In the genomic region with DNA sequence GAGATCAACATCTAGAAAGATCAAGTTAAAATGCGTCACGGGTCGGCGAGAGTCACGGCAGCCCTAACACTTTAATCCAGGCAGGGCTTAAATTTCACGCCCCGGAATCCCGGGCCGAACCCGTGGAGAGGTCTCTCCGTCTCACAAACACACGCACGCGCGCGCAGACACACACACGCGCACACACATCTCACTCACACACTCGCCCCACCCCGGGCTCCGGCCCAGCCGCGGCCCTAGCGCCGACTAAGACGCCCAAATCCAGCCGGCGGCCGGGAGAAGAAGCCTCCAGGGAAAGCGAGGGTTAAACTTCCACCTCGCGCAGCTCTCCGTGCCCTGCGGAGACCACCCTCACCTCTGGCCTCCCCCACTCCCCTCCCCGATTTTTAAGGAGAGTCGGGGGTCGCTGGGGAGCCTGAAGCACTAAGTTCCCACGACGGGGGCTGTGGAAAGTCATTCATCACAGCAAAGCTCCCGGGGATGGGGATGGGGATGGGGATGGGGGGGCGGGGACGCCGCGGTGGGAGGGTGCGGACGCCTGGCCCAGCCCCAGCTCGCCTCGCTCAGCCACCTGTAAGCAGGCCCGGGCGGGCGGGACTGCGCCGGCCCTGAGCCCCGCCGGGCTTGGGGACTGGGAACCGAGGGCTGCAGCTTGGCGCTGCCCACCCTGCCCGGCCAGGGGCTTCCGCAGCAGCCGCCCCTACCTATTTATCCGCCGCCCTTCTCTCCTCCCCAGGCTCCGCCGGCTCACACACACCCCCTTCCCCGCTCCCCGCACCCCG, we compare ENCODE assay signal across 8 cellular contexts. TPM values are rescaled to one million over a fixed set of nuclear protein-coding genes. Genes with fewer than 3 reads are reported as not detected.
A peak's percentile ranks its signal among the peaks of the same experiment; 100 is the strongest.
DNase-seq lines count a peak whose midpoint lies in the region; ATAC-seq and TF ChIP-seq lines count a peak whose summit lies in the region.

No MANE protein-coding gene starts in this region.

- no peak overlapping the region for H3K9ac ChIP-seq in OCI-LY3 (ENCODE audit: low read length)
- H3K9ac ChIP-seq in smooth muscle cell (ENCODE audit: low read depth) = peak overlapping the region; percentile 84

- H3F3A ChIP-seq in smooth muscle cell (ENCODE audit: low read depth) = peaks cover 7% of the 10 kb centered on the region

- DNase-seq in GM03348 (ENCODE audit: low spot score) = peak; percentile 82
- DNase-seq in caudate nucleus (lab: John Stamatoyannopoulos, UW) = peak in 48 of 61 donors; percentile 16 to 77 (median 47)
- DNase-seq in kidney epithelial cell (ENCODE audit: low read depth) = no peak
- peak; percentile 50 for DNase-seq in smooth muscle cell (lab: John Stamatoyannopoulos, UW; ENCODE audit: unreplicated experiment)
- DNase-seq in cerebellar nuclear complex (lab: John Stamatoyannopoulos, UW) = no peak

- H3K9me3 ChIP-seq in OCI-LY3 (ENCODE audit: insufficient read depth, low read length) = no peaks in the 10 kb centered on the region
- no peaks in the 10 kb centered on the region for H3K9me3 ChIP-seq in smooth muscle cell (replicated peaks; ENCODE audit: low read depth)

- H3K27me3 ChIP-seq in OCI-LY3 (ENCODE audit: low read depth, low read length) (no peaks in the 10 kb centered on the region), kidney epithelial cell (ENCODE audit: control insufficient read depth, insufficient read depth, low read length) (peaks cover 27% of the 10 kb centered on the region), smooth muscle cell (ENCODE audit: low read depth) (no peaks in the 10 kb centered on the region)

- no peaks in the 10 kb centered on the region for H3K4me1 ChIP-seq in OCI-LY3 (ENCODE audit: low read length)
- peaks cover 46% of the 10 kb centered on the region for H3K4me1 ChIP-seq in smooth muscle cell (ENCODE audit: low read depth)

- H3K27ac ChIP-seq in OCI-LY3 (ENCODE audit: low read length) = no peak overlapping the region
- H3K27ac ChIP-seq in caudate nucleus (ENCODE audit: low read depth, low read length) = peak overlapping the region; percentile 85
- peak overlapping the region; percentile 74 for H3K27ac ChIP-seq in smooth muscle cell (ENCODE audit: low read depth)

- H3K79me2 ChIP-seq in OCI-LY3 (ENCODE audit: low read length) = no peaks in the 10 kb centered on the region
- peaks cover 65% of the 10 kb centered on the region for H3K79me2 ChIP-seq in smooth muscle cell (ENCODE audit: low read depth)

- TF ChIP-seq CTCF in OCI-LY3 (IDR thresholded peaks at IDR 0.05; ENCODE audit: low read depth, low read length) (no peak), kidney epithelial cell (IDR thresholded peaks at IDR 0.05; ENCODE audit: insufficient read depth, low read length, poor library complexity, severe bottlenecking) (no peak), smooth muscle cell (IDR thresholded peaks at IDR 0.05; ENCODE audit: borderline replicate concordance, insufficient read depth, poor library complexity, severe bottlenecking) (no peak)

- peak overlapping the region; percentile 68 for H3K4me2 ChIP-seq in OCI-LY3 (ENCODE audit: low read length)
- peak overlapping the region; percentile 94 for H3K4me2 ChIP-seq in smooth muscle cell

- ATAC-seq in GM18861 (IDR thresholded peaks at IDR 0.05; ENCODE audit: unreplicated experiment) (no peak), HG03045 (IDR thresholded peaks at IDR 0.05; ENCODE audit: unreplicated experiment) (no peak)

- H2AFZ ChIP-seq in OCI-LY3 (ENCODE audit: low read depth, low read length) (no peak overlapping the region), smooth muscle cell (ENCODE audit: low read depth) (no peak overlapping the region)

- H3K4me3 ChIP-seq in OCI-LY3 (ENCODE audit: low read length) (peak overlapping the region; percentile 80), kidney epithelial cell (ENCODE audit: low read depth, low read length) (peak overlapping the region; percentile 61), smooth muscle cell (peak overlapping the region; percentile 97)

- WGBS in smooth muscle cell (ENCODE audit: low lambda C conversion rate) = under 1% methylated on average over 48 of the region's 67 CpGs

- H4K20me1 ChIP-seq in OCI-LY3 (ENCODE audit: insufficient read depth, low read length) = no peaks in the 10 kb centered on the region
- H4K20me1 ChIP-seq in smooth muscle cell (ENCODE audit: low read depth) = peaks cover 55% of the 10 kb centered on the region

- H3K36me3 ChIP-seq in OCI-LY3 (replicated peaks; ENCODE audit: low read depth, low read length) (no peaks in the 10 kb centered on the region), kidney epithelial cell (ENCODE audit: control insufficient read depth, insufficient read depth, low read length) (no peaks in the 10 kb centered on the region), smooth muscle cell (ENCODE audit: low read depth) (no peaks in the 10 kb centered on the region)

RNA-seq across cellular contexts. Expression of a gene that starts 1.6 kb away (rescaled TPM):
- 65.6 and 92.4 TPM in 2 replicates for total RNA-seq in kidney epithelial cell
- total RNA-seq in smooth muscle cell = 68.1 and 97.2 TPM in 2 replicates
- polyA plus RNA-seq in smooth muscle cell = 32.0 and 33.7 TPM in 2 replicates

Comparison
In these comparisons a context has a peak if more than half of its experiments do, and no peak if none do; other contexts are left out.
1. DNase-seq: peak in GM03348 (single experiment), caudate nucleus (48 of 61) and smooth muscle cell (single experiment); none in kidney epithelial cell (single experiment) and cerebellar nuclear complex (0 of 2).
2. Peak in every context shown above with its lines, with median percentiles within 50 percentile points of each other: H3K4me3 ChIP-seq.